1 cellular context compared by ENCODE assay signal in genomic region chr16:10971560-10971961, GRCh38.
TF ChIP-seq lines count a peak whose summit lies in the region.

No MANE protein-coding gene starts in this region.

TF ChIP-seq in H1, 55 proteins besides CTCF, POLR2A, EP300 and RAD21 (continued from another document):
- TF ChIP-seq CHD7 (IDR thresholded peaks at IDR 0.05; ENCODE audit: insufficient replicate concordance, low read length): peak; percentile 36
- no peak for TF ChIP-seq SUZ12 (IDR thresholded peaks at IDR 0.05; ENCODE audit: low read length)
